In the genomic region with DNA sequence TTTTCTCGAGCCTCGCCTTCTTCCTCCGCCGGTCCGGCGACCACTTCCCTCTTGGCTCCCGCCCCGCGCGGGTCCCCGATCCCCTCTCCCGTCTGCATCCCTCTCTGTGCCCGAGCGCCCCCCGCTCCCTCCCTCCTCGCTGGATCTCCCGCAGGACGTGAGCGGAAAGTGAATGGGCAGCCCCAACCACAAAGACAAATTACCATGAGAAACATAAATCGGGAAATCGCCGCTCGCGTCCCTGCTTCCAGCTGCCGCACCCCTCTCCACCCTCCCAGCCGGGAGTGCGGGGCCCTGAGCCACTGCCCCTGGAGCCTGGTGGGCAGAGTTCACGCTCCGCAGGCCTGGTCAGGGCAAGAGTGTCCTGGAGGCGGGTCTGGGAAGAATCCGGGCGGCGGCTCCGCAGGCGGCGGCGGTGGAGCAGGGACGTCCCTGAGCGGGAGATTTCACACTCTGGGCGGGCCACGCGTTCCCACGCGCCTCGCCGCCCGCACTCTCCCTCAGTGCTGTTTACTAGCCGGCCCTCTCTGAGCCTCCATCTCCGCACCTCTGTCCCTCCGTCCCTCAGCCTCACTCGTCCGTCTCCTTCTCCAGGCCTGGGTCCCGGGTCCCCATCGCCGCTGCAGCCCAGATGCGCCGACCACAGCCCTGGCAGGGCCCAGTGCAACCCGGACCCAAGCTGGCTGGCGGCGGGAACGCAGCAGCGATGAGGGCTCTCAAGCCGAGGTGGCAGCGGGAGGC, we compare ENCODE assay signal across 1 cellular context.
TF ChIP-seq lines count a peak whose summit lies in the region.

No MANE protein-coding gene starts in this region.

TF ChIP-seq in HepG2, 621 proteins besides CTCF, POLR2A, EP300 and RAD21 (continued from another document and continues in another):
- TF ChIP-seq, protein P1, sequence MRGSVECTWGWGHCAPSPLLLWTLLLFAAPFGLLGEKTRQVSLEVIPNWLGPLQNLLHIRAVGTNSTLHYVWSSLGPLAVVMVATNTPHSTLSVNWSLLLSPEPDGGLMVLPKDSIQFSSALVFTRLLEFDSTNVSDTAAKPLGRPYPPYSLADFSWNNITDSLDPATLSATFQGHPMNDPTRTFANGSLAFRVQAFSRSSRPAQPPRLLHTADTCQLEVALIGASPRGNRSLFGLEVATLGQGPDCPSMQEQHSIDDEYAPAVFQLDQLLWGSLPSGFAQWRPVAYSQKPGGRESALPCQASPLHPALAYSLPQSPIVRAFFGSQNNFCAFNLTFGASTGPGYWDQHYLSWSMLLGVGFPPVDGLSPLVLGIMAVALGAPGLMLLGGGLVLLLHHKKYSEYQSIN (CRISPR knock-in tag; IDR thresholded peaks at IDR 0.05; ENCODE audit: borderline replicate concordance): no peak
- TF ChIP-seq LCORL (IDR thresholded peaks at IDR 0.05): no peak
- TF ChIP-seq LCORL (CRISPR knock-in tag; IDR thresholded peaks at IDR 0.05): no peak
- TF ChIP-seq ZNF660 (CRISPR knock-in tag; IDR thresholded peaks at IDR 0.05; ENCODE audit: borderline replicate concordance, low read depth): no peak
- no peak for TF ChIP-seq ZBTB43 (CRISPR knock-in tag; conservative IDR thresholded peaks at IDR 0.05)
- no peak for TF ChIP-seq GATA4 (IDR thresholded peaks at IDR 0.05; ENCODE audit: borderline replicate concordance, low read depth)
- no peak for TF ChIP-seq ZNF326 (CRISPR knock-in tag; IDR thresholded peaks at IDR 0.05; ENCODE audit: borderline replicate concordance)
- no peak for TF ChIP-seq CERS6 (CRISPR knock-in tag; IDR thresholded peaks at IDR 0.05)
- TF ChIP-seq CBX1 (IDR thresholded peaks at IDR 0.05; ENCODE audit: low read depth): no peak
- no peak for TF ChIP-seq SIX4 (CRISPR knock-in tag; IDR thresholded peaks at IDR 0.05)
- no peak for TF ChIP-seq ATF5 (CRISPR knock-in tag; IDR thresholded peaks at IDR 0.05; ENCODE audit: low read depth)
- no peak for TF ChIP-seq ZNF382 (CRISPR knock-in tag; IDR thresholded peaks at IDR 0.05; ENCODE audit: borderline replicate concordance)
- no peak for TF ChIP-seq U2AF1 (optimal IDR thresholded peaks at IDR 0.05; ENCODE audit: low read depth, low read length)
- TF ChIP-seq HDAC6 (IDR thresholded peaks at IDR 0.05; ENCODE audit: low read depth, low read length): no peak
- TF ChIP-seq NR3C1 (CRISPR knock-in tag; IDR thresholded peaks at IDR 0.05): no peak
- TF ChIP-seq ZNF430 (CRISPR knock-in tag; IDR thresholded peaks at IDR 0.05): 0 out of 2 replicates have a peak, but pooled peaks have one; percentile 41
- TF ChIP-seq BCL6 (CRISPR knock-in tag; IDR thresholded peaks at IDR 0.05): no peak
- no peak for TF ChIP-seq TAF1 (CRISPR knock-in tag; IDR thresholded peaks at IDR 0.05)
- TF ChIP-seq GMEB2 (CRISPR knock-in tag; IDR thresholded peaks at IDR 0.05; ENCODE audit: low read depth): no peak
- TF ChIP-seq RELA (CRISPR knock-in tag; IDR thresholded peaks at IDR 0.05): no peak
- TF ChIP-seq GPBP1L1 (CRISPR knock-in tag; IDR thresholded peaks at IDR 0.05): no peak
- no peak for TF ChIP-seq ISX (CRISPR knock-in tag; conservative IDR thresholded peaks at IDR 0.05)
- no peak for TF ChIP-seq ZFP36L1 (CRISPR knock-in tag; IDR thresholded peaks at IDR 0.05)
- TF ChIP-seq, protein P2, sequence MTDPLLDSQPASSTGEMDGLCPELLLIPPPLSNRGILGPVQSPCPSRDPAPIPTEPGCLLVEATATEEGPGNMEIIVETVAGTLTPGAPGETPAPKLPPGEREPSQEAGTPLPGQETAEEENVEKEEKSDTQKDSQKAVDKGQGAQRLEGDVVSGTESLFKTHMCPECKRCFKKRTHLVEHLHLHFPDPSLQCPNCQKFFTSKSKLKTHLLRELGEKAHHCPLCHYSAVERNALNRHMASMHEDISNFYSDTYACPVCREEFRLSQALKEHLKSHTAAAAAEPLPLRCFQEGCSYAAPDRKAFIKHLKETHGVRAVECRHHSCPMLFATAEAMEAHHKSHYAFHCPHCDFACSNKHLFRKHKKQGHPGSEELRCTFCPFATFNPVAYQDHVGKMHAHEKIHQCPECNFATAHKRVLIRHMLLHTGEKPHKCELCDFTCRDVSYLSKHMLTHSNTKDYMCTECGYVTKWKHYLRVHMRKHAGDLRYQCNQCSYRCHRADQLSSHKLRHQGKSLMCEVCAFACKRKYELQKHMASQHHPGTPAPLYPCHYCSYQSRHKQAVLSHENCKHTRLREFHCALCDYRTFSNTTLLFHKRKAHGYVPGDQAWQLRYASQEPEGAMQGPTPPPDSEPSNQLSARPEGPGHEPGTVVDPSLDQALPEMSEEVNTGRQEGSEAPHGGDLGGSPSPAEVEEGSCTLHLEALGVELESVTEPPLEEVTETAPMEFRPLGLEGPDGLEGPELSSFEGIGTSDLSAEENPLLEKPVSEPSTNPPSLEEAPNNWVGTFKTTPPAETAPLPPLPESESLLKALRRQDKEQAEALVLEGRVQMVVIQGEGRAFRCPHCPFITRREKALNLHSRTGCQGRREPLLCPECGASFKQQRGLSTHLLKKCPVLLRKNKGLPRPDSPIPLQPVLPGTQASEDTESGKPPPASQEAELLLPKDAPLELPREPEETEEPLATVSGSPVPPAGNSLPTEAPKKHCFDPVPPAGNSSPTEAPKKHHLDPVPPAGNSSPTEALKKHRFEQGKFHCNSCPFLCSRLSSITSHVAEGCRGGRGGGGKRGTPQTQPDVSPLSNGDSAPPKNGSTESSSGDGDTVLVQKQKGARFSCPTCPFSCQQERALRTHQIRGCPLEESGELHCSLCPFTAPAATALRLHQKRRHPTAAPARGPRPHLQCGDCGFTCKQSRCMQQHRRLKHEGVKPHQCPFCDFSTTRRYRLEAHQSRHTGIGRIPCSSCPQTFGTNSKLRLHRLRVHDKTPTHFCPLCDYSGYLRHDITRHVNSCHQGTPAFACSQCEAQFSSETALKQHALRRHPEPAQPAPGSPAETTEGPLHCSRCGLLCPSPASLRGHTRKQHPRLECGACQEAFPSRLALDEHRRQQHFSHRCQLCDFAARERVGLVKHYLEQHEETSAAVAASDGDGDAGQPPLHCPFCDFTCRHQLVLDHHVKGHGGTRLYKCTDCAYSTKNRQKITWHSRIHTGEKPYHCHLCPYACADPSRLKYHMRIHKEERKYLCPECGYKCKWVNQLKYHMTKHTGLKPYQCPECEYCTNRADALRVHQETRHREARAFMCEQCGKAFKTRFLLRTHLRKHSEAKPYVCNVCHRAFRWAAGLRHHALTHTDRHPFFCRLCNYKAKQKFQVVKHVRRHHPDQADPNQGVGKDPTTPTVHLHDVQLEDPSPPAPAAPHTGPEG (CRISPR knock-in tag; IDR thresholded peaks at IDR 0.05): no peak
- no peak for TF ChIP-seq HOXA5 (CRISPR knock-in tag; IDR thresholded peaks at IDR 0.05)
- TF ChIP-seq ATM (IDR thresholded peaks at IDR 0.05; ENCODE audit: borderline replicate concordance): no peak
- no peak for TF ChIP-seq ZNF556 (CRISPR knock-in tag; IDR thresholded peaks at IDR 0.05; ENCODE audit: borderline replicate concordance)
- TF ChIP-seq, protein P3, sequence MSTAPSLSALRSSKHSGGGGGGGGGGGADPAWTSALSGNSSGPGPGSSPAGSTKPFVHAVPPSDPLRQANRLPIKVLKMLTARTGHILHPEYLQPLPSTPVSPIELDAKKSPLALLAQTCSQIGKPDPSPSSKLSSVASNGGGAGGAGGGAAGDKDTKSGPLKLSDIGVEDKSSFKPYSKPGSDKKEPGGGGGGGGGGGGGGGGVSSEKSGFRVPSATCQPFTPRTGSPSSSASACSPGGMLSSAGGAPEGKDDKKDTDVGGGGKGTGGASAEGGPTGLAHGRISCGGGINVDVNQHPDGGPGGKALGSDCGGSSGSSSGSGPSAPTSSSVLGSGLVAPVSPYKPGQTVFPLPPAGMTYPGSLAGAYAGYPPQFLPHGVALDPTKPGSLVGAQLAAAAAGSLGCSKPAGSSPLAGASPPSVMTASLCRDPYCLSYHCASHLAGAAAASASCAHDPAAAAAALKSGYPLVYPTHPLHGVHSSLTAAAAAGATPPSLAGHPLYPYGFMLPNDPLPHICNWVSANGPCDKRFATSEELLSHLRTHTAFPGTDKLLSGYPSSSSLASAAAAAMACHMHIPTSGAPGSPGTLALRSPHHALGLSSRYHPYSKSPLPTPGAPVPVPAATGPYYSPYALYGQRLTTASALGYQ (CRISPR knock-in tag; IDR thresholded peaks at IDR 0.05): no peak
- TF ChIP-seq KMT2B (CRISPR knock-in tag; IDR thresholded peaks at IDR 0.05): no peak
- TF ChIP-seq MAZ (IDR thresholded peaks at IDR 0.05; ENCODE audit: borderline replicate concordance, low read depth, low read length): no peak
- TF ChIP-seq MAZ (CRISPR knock-in tag; IDR thresholded peaks at IDR 0.05; ENCODE audit: low read depth): no peak
- TF ChIP-seq ZNF605 (CRISPR knock-in tag; IDR thresholded peaks at IDR 0.05): 0 out of 2 replicates have a peak, but pooled peaks have one; percentile 24
- peak; percentile 60 for TF ChIP-seq TBX2 (CRISPR knock-in tag; IDR thresholded peaks at IDR 0.05; ENCODE audit: borderline replicate concordance)
- TF ChIP-seq ZMYM3 (CRISPR knock-in tag; IDR thresholded peaks at IDR 0.05): no peak
- no peak for TF ChIP-seq ZNF160 (CRISPR knock-in tag; IDR thresholded peaks at IDR 0.05)
- TF ChIP-seq, protein P4, sequence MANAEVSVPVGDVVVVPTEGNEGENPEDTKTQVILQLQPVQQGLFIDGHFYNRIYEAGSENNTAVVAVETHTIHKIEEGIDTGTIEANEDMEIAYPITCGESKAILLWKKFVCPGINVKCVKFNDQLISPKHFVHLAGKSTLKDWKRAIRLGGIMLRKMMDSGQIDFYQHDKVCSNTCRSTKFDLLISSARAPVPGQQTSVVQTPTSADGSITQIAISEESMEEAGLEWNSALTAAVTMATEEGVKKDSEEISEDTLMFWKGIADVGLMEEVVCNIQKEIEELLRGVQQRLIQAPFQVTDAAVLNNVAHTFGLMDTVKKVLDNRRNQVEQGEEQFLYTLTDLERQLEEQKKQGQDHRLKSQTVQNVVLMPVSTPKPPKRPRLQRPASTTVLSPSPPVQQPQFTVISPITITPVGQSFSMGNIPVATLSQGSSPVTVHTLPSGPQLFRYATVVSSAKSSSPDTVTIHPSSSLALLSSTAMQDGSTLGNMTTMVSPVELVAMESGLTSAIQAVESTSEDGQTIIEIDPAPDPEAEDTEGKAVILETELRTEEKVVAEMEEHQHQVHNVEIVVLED (CRISPR knock-in tag; IDR thresholded peaks at IDR 0.05; ENCODE audit: borderline replicate concordance): no peak
- TF ChIP-seq, protein P5, sequence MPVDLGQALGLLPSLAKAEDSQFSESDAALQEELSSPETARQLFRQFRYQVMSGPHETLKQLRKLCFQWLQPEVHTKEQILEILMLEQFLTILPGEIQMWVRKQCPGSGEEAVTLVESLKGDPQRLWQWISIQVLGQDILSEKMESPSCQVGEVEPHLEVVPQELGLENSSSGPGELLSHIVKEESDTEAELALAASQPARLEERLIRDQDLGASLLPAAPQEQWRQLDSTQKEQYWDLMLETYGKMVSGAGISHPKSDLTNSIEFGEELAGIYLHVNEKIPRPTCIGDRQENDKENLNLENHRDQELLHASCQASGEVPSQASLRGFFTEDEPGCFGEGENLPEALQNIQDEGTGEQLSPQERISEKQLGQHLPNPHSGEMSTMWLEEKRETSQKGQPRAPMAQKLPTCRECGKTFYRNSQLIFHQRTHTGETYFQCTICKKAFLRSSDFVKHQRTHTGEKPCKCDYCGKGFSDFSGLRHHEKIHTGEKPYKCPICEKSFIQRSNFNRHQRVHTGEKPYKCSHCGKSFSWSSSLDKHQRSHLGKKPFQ (CRISPR knock-in tag; IDR thresholded peaks at IDR 0.05; ENCODE audit: insufficient replicate concordance): no peak
- TF ChIP-seq ZNF543 (CRISPR knock-in tag; IDR thresholded peaks at IDR 0.05): peak; percentile 46; the same call in 1 of the 2 replicates
- TF ChIP-seq XBP1 (CRISPR knock-in tag; IDR thresholded peaks at IDR 0.05): no peak
- no peak for TF ChIP-seq HHEX (CRISPR knock-in tag; IDR thresholded peaks at IDR 0.05)
